Comparison of ENCODE assay signal across 1 cellular context in the genomic region with DNA sequence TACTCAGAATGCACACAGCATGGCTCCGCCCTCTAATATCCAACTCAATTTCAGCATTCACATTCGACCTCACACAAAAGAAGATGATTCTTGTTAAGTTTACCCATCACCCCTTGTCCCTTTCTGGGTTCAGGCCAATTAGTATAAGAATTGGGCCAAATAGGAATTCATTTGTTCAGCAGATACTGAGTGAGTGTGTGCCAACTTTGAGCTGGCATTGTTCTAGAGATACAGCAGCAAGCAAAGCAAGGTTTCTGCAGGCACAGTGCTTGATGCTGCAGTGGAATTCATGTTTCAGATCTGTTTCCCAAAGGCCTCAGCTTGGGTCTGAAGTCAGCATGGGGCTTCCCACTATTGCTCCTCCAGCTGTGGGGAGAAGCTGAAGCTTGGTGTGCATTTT.
TF ChIP-seq lines count a peak whose summit lies in the region.

No MANE protein-coding gene starts in this region.

TF ChIP-seq in H1, 55 proteins besides CTCF, POLR2A, EP300 and RAD21:
- TF ChIP-seq SAP30 (IDR thresholded peaks at IDR 0.05; ENCODE audit: insufficient read depth, insufficient replicate concordance, low read length) (no peak), SP2 (IDR thresholded peaks at IDR 0.05; ENCODE audit: low read length) (no peak), CREB1 (IDR thresholded peaks at IDR 0.05) (no peak)
